9 cellular contexts compared by ENCODE assay signal in genomic region chr6:11318835-11319813, GRCh38.
DNase-seq lines count a peak whose midpoint lies in the region; ATAC-seq and TF ChIP-seq lines count a peak whose summit lies in the region.
"Had no signal": no experiment of that assay in that cellular context is flagged by ENCODE, and none has a peak within 500 bp of the region (broad histone marks: within the 10 kb centered on the region; RNA-seq: fewer than 3 reads in every experiment).

No MANE protein-coding gene starts in this region.

- DNase-seq in GM03348 (ENCODE audit: low spot score) = peak; percentile 26
- DNase-seq in T-cell = no peak
- DNase-seq in epithelial cell of prostate (ENCODE audit: low read depth, low spot score) = no peak
- no peak for DNase-seq in sigmoid colon
- no peak for DNase-seq in C1 segment of cervical spinal cord (lab: John Stamatoyannopoulos, UW)
- no peak for DNase-seq in DMS153 treated with DMSO at 0.1 percent for 48 hours (lab: John Stamatoyannopoulos, UW; ENCODE audit: unreplicated experiment)
- DNase-seq: NCI-H1436 had no signal

- peak overlapping the region; percentile 74 to 89 for H3K27ac Mint-ChIP-seq in T-cell

- H3K27me3 Mint-ChIP-seq in T-cell = no peaks in the 10 kb centered on the region

- no peaks in the 10 kb centered on the region for H3K36me3 ChIP-seq in sigmoid colon

- H3K4me3 Mint-ChIP-seq in T-cell = peak overlapping the region in 1 of 3 donors; percentile 31

- H3K4me1 Mint-ChIP-seq in T-cell = peaks cover 43 to 64% (median 54%) of the 10 kb centered on the region in 3 donors

- H3K36me3 Mint-ChIP-seq in T-cell = peaks cover 60% of the 10 kb centered on the region

- peaks cover 0 to 32% (median 14%) of the 10 kb centered on the region in 4 donors for H3K4me1 ChIP-seq in sigmoid colon

- intact Hi-C loops in sigmoid colon (cut with DNase I) = no loop called here

- POLR2A ChIA-PET in T-cell (lab: Charles Lee) = interaction anchor here (0.6 to 1.5 kb wide), 8 partner anchors 32 to 126 kb away, joined by 3 to 14 read pairs (median 4); partner anchors contain the start of gene NEDD9 (in 1 of the 2)

- no peaks in the 10 kb centered on the region for H3K27me3 ChIP-seq in sigmoid colon

- TF ChIP-seq POLR2A in sigmoid colon (IDR thresholded peaks at IDR 0.05) = no peak

- no peaks in the 10 kb centered on the region for H3K9me3 ChIP-seq in sigmoid colon

- 73 to 76% methylated on average over 9 of the region's 9 CpGs for WGBS in sigmoid colon, 2 donors

- no peak for ATAC-seq in T-cell (replicated peaks in 1 of 4)
- ATAC-seq in HG03280 (IDR thresholded peaks at IDR 0.05; ENCODE audit: unreplicated experiment) = no peak
- ATAC-seq in HG03457 (IDR thresholded peaks at IDR 0.05; ENCODE audit: unreplicated experiment) = no peak

- no peak for TF ChIP-seq CTCF in sigmoid colon (IDR thresholded peaks at IDR 0.05)

- CTCF ChIA-PET in T-cell (lab: Charles Lee) = interaction anchor here (0.9 to 1.1 kb wide), 6 partner anchors 16 to 117 kb away, joined by 3 to 4 read pairs (median 4); partner anchors contain the start of gene NEDD9 (in 1 of the 2)

- no peaks in the 10 kb centered on the region for H3K9me3 Mint-ChIP-seq in T-cell

- peak overlapping the region; percentile 71 for H3K27ac ChIP-seq in epithelial cell of prostate
- H3K27ac ChIP-seq in sigmoid colon = peak overlapping the region; percentile 59 to 81 (median 67)

- no peak overlapping the region for H3K4me3 ChIP-seq in sigmoid colon

- TF ChIP-seq EP300 in sigmoid colon (IDR thresholded peaks at IDR 0.05) = no peak
